ENCODE assay signal across 19 cellular contexts in genomic region chr3:162507397-162507796, GRCh38.
DNase-seq lines count a peak whose midpoint lies in the region; FAIRE-seq and TF ChIP-seq lines count a peak whose summit lies in the region.
"Had no signal": no experiment of that assay in that cellular context is flagged by ENCODE, and none has a peak within 500 bp of the region (broad histone marks: within the 10 kb centered on the region; RNA-seq: fewer than 3 reads in every experiment).

No MANE protein-coding gene starts in this region.

- no peak for FAIRE-seq in kidney (lab: Jason Lieb, UNC)
- FAIRE-seq: GM12891, HepG2 had no signal

- no peaks in the 10 kb centered on the region for H3K36me3 ChIP-seq in kidney (ENCODE audit: control insufficient read depth in 1 of 2, insufficient read depth in 2 of 2, low read length in 2 of 2)

- no peak overlapping the region for H3K4me3 ChIP-seq in kidney (ENCODE audit: low read length in 2 of 2)

- H3K4me1 ChIP-seq in kidney (ENCODE audit: control insufficient read depth in 1 of 2, insufficient read depth in 1 of 2, low read depth in 1 of 2, low read length in 2 of 2), result no peaks in the 10 kb centered on the region

- peak; percentile 6 for DNase-seq in EL
- peak; percentile 22 for DNase-seq in HS-5 (ENCODE audit: low read depth)
- peak; percentile 24 for DNase-seq in amniotic epithelial cell (ENCODE audit: low read depth)
- DNase-seq in iris pigment epithelial cell (ENCODE audit: low read depth), result peak; percentile 16
- DNase-seq in NCI-H1048 (lab: John Stamatoyannopoulos, UW), result no peak
- no peak for DNase-seq in kidney
- no peak for DNase-seq in anterior cingulate cortex (lab: John Stamatoyannopoulos, UW)
- no peak for DNase-seq in stimulated activated CD4-positive, alpha-beta T cell treated with anti-CD3 and anti-CD28 coated beads, Interleukin-12 subunit alpha, Interleukin-12 subunit beta, amount 100 ng/mL, for 4 hours
- DNase-seq: CD4-positive, CD25-positive, alpha-beta regulatory T cell; DMS79; H9; KBM-7; NCI-H1694; NCI-H2081; NCI-H2171; NCI-H524 treated with DMSO at 0.1 percent for 48 hours; NCI-H82 had no signal

- no peak overlapping the region for H3K27ac ChIP-seq in kidney (ENCODE audit: low read depth in 2 of 2, low read length in 2 of 2)

- no peak for TF ChIP-seq CTCF in kidney (IDR thresholded peaks at IDR 0.05; ENCODE audit: borderline replicate concordance, extremely low read depth, insufficient read depth)

- intact Hi-C loops in kidney (cut with DNase I), result no loop called here

- no peak overlapping the region for H3K9ac ChIP-seq in kidney (ENCODE audit: low read length in 2 of 2)

- H3K9me3 ChIP-seq in kidney (ENCODE audit: control insufficient read depth in 1 of 2, low read length in 2 of 2), result no peaks in the 10 kb centered on the region

Comparison
In these comparisons a context has a peak if more than half of its experiments do, and no peak if none do; other contexts are left out.
1. DNase-seq: peak in EL (single experiment), HS-5 (single experiment), amniotic epithelial cell (single experiment) and iris pigment epithelial cell (single experiment); none in NCI-H1048 (single experiment), kidney (single experiment), anterior cingulate cortex (0 of 58) and stimulated activated CD4-positive, alpha-beta T cell treated with anti-CD3 and anti-CD28 coated beads, Interleukin-12 subunit alpha, Interleukin-12 subunit beta, amount 100 ng/mL, for 4 hours (single experiment).